Comparison of ENCODE assay signal across 1 cellular context in the genomic region with DNA sequence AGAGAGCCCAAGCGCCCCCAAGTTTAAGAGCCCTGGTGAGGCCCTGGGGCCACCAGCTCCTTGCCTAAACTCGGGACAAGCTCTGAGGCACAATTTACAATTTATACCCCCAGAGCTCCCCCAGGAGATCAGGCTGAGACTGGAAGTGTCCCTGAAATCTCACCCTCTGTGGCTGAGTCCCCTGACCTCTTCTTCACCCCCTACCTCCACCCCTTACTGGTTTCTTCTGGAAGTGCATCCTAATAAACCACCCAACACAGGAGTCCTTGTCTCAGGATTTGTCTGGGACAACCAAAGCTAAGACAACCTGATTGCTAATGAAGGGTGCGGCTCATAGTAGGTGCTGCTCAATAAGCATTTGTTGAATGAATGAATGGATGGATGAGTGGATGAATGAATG.
TF ChIP-seq lines count a peak whose summit lies in the region.

No MANE protein-coding gene starts in this region.

TF ChIP-seq in WTC11, 78 proteins besides CTCF, POLR2A, EP300 and RAD21 (continued from another document):
- TF ChIP-seq, protein P1, sequence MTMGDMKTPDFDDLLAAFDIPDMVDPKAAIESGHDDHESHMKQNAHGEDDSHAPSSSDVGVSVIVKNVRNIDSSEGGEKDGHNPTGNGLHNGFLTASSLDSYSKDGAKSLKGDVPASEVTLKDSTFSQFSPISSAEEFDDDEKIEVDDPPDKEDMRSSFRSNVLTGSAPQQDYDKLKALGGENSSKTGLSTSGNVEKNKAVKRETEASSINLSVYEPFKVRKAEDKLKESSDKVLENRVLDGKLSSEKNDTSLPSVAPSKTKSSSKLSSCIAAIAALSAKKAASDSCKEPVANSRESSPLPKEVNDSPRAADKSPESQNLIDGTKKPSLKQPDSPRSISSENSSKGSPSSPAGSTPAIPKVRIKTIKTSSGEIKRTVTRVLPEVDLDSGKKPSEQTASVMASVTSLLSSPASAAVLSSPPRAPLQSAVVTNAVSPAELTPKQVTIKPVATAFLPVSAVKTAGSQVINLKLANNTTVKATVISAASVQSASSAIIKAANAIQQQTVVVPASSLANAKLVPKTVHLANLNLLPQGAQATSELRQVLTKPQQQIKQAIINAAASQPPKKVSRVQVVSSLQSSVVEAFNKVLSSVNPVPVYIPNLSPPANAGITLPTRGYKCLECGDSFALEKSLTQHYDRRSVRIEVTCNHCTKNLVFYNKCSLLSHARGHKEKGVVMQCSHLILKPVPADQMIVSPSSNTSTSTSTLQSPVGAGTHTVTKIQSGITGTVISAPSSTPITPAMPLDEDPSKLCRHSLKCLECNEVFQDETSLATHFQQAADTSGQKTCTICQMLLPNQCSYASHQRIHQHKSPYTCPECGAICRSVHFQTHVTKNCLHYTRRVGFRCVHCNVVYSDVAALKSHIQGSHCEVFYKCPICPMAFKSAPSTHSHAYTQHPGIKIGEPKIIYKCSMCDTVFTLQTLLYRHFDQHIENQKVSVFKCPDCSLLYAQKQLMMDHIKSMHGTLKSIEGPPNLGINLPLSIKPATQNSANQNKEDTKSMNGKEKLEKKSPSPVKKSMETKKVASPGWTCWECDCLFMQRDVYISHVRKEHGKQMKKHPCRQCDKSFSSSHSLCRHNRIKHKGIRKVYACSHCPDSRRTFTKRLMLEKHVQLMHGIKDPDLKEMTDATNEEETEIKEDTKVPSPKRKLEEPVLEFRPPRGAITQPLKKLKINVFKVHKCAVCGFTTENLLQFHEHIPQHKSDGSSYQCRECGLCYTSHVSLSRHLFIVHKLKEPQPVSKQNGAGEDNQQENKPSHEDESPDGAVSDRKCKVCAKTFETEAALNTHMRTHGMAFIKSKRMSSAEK (CRISPR knock-in tag; IDR thresholded peaks at IDR 0.05; ENCODE audit: borderline replicate concordance) = no peak
- TF ChIP-seq, protein P2, sequence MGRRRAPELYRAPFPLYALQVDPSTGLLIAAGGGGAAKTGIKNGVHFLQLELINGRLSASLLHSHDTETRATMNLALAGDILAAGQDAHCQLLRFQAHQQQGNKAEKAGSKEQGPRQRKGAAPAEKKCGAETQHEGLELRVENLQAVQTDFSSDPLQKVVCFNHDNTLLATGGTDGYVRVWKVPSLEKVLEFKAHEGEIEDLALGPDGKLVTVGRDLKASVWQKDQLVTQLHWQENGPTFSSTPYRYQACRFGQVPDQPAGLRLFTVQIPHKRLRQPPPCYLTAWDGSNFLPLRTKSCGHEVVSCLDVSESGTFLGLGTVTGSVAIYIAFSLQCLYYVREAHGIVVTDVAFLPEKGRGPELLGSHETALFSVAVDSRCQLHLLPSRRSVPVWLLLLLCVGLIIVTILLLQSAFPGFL (CRISPR knock-in tag; IDR thresholded peaks at IDR 0.05; ENCODE audit: borderline replicate concordance) = no peak
- TF ChIP-seq, protein P3, sequence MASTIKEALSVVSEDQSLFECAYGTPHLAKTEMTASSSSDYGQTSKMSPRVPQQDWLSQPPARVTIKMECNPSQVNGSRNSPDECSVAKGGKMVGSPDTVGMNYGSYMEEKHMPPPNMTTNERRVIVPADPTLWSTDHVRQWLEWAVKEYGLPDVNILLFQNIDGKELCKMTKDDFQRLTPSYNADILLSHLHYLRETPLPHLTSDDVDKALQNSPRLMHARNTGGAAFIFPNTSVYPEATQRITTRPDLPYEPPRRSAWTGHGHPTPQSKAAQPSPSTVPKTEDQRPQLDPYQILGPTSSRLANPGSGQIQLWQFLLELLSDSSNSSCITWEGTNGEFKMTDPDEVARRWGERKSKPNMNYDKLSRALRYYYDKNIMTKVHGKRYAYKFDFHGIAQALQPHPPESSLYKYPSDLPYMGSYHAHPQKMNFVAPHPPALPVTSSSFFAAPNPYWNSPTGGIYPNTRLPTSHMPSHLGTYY (CRISPR knock-in tag; IDR thresholded peaks at IDR 0.05) = no peak
- no peak for TF ChIP-seq NFE2L1 (CRISPR knock-in tag; IDR thresholded peaks at IDR 0.05)
